In the genomic region with DNA sequence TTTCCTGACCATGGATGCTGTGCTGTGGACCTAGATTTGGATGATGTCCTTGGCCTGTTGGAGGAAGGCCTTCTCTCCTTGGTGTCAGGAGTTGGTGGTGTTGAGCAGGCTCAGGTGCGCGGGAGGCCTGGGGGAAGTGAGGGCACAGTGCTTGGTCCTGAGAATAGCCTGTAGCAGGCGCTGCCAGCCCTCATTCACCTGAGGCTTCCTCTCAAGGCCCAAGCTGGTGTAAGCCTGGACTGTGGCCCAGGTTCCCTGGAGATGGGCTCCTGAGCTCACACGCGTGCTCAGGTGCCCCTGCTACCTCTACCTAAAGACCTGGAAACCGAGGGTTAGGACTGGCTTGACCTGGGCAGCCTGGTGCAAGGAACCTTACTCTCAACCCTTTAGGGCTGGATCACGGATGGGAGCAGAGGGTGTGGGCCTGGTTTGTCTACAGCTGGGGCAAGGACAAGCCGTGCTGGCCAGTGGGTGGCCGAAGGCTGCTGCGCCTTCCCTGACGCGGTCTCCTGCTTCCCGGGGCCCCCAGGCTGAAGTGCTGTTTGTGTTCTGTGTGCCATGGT, we compare ENCODE assay signal across 14 cellular contexts. TPM values are rescaled to one million over a fixed set of nuclear protein-coding genes. Genes with fewer than 3 reads are reported as not detected.
DNase-seq lines count a peak whose midpoint lies in the region; ATAC-seq, FAIRE-seq and TF ChIP-seq lines count a peak whose summit lies in the region.
"Had no signal": no experiment of that assay in that cellular context is flagged by ENCODE, and none has a peak within 500 bp of the region (broad histone marks: within the 10 kb centered on the region; RNA-seq: fewer than 3 reads in every experiment).

No MANE protein-coding gene starts in this region.

- CTCF ChIA-PET in activated CD4-positive, alpha-beta memory T cell treated with anti-CD3 and anti-CD28 coated beads for 36 hours (lab: Charles Lee): interaction anchor here (2.5 kb wide), 1 partner anchor 49 kb away, joined by 8 read pairs; no protein-coding TSS in a partner anchor

- FAIRE-seq in small intestine (lab: Jason Lieb, UNC): no peak
- FAIRE-seq: keratinocyte had no signal

- peak overlapping the region; percentile 81 for H3K4me3 Mint-ChIP-seq in T-helper 1 cell treated with Interleukin-12 subunit alpha and Interleukin-12 subunit beta and Interleukin-4 antibody, amounts not matched to agents 30 μg/mL and 1 μg/mL, for 36 hours
- H3K4me3 Mint-ChIP-seq in activated CD4-positive, alpha-beta memory T cell treated with anti-CD3 and anti-CD28 coated beads for 36 hours: no peak overlapping the region

- H3K27me3 ChIP-seq in heart left ventricle (no peaks in the 10 kb centered on the region), small intestine (ENCODE audit: control insufficient read depth in 2 of 2, insufficient read depth in 2 of 2, low read length in 2 of 2) (no peaks in the 10 kb centered on the region)

- POLR2A ChIA-PET in activated CD4-positive, alpha-beta memory T cell treated with anti-CD3 and anti-CD28 coated beads for 36 hours (lab: Charles Lee): no interaction called here

- H3K9me3 ChIP-seq in heart left ventricle (no peaks in the 10 kb centered on the region), small intestine (ENCODE audit: control insufficient read depth, low read depth) (no peaks in the 10 kb centered on the region)

- ATAC-seq in heart left ventricle: peak; percentile 15 to 23 (median 22)

- peaks cover 6% of the 10 kb centered on the region for H3K36me3 Mint-ChIP-seq in T-helper 1 cell treated with Interleukin-12 subunit alpha and Interleukin-12 subunit beta and Interleukin-4 antibody, amounts not matched to agents 30 μg/mL and 1 μg/mL, for 36 hours (ENCODE audit: low read depth)
- no peaks in the 10 kb centered on the region for H3K36me3 Mint-ChIP-seq in activated CD4-positive, alpha-beta memory T cell treated with anti-CD3 and anti-CD28 coated beads for 36 hours

- H3K4me1 ChIP-seq in heart left ventricle: peaks cover 17 to 54% (median 28%) of the 10 kb centered on the region in 12 donors
- peaks cover 6 to 11% of the 10 kb centered on the region in 2 donors for H3K4me1 ChIP-seq in small intestine (ENCODE audit: control insufficient read depth in 2 of 2, insufficient read depth in 1 of 2, low read depth in 1 of 2, low read length in 1 of 2)
- H3K4me1 ChIP-seq: parathyroid adenoma had no signal

- no peaks in the 10 kb centered on the region for H3K27me3 Mint-ChIP-seq in T-helper 1 cell treated with Interleukin-12 subunit alpha and Interleukin-12 subunit beta and Interleukin-4 antibody, amounts not matched to agents 30 μg/mL and 1 μg/mL, for 36 hours (ENCODE audit: low read depth)
- no peaks in the 10 kb centered on the region for H3K27me3 Mint-ChIP-seq in activated CD4-positive, alpha-beta memory T cell treated with anti-CD3 and anti-CD28 coated beads for 36 hours

- no peak for TF ChIP-seq POLR2A in heart left ventricle (IDR thresholded peaks at IDR 0.05)

- no peak for TF ChIP-seq CTCF in heart left ventricle (IDR thresholded peaks at IDR 0.05)

- no peaks in the 10 kb centered on the region for H3K9me3 Mint-ChIP-seq in T-helper 1 cell treated with Interleukin-12 subunit alpha and Interleukin-12 subunit beta and Interleukin-4 antibody, amounts not matched to agents 30 μg/mL and 1 μg/mL, for 36 hours
- H3K9me3 Mint-ChIP-seq in activated CD4-positive, alpha-beta memory T cell treated with anti-CD3 and anti-CD28 coated beads for 36 hours: no peaks in the 10 kb centered on the region

- peak overlapping the region; percentile 90 for H3K27ac Mint-ChIP-seq in T-helper 1 cell treated with Interleukin-12 subunit alpha and Interleukin-12 subunit beta and Interleukin-4 antibody, amounts not matched to agents 30 μg/mL and 1 μg/mL, for 36 hours
- H3K27ac Mint-ChIP-seq in activated CD4-positive, alpha-beta memory T cell treated with anti-CD3 and anti-CD28 coated beads for 36 hours: peak overlapping the region; percentile 91

- peak overlapping the region in 10 of 12 donors; percentile 16 to 68 (median 56) for H3K27ac ChIP-seq in heart left ventricle
- peak overlapping the region; percentile 78 to 92 for H3K27ac ChIP-seq in small intestine (ENCODE audit: low read depth in 1 of 2, low read length in 1 of 2)
- H3K27ac ChIP-seq: parathyroid adenoma had no signal

- DNase-seq in T-helper 1 cell (no peak), heart left ventricle (peak in 1 of 5 donors; percentile 57), small intestine (peak; percentile 50), NCI-H146 treated with DMSO at 0.1 percent for 48 hours (lab: John Stamatoyannopoulos, UW; ENCODE audit: unreplicated experiment) (no peak), hippocampal formation (lab: John Stamatoyannopoulos, UW) (no peak)
- DNase-seq in activated CD4-positive, alpha-beta memory T cell treated with anti-CD3 and anti-CD28 coated beads for 36 hours: peak; percentile 14
- DNase-seq in NK-92 treated with Interleukin-12 subunit alpha and Interleukin-12 subunit beta, amount 100 ng/mL, for 24 hours (lab: John Stamatoyannopoulos, UW): no peak
- DNase-seq: 8988T, DMS79, KG1, NCI-H2171 treated with DMSO at 0.1 percent for 48 hours had no signal

- H3K4me3 ChIP-seq in heart left ventricle (peak overlapping the region in 1 of 12 donors; percentile 37), small intestine (ENCODE audit: low read depth in 1 of 2, low read length in 2 of 2) (no peak overlapping the region)

- H3K36me3 ChIP-seq in heart left ventricle: no peaks in the 10 kb centered on the region
- H3K36me3 ChIP-seq in small intestine (ENCODE audit: control insufficient read depth in 2 of 2, insufficient read depth in 2 of 2, low read length in 2 of 2): no peaks in the 10 kb centered on the region

- 56 to 65% (median 63%) methylated on average over 9 to 13 of the region's 13 CpGs for WGBS in heart left ventricle, 4 donors
- WGBS in small intestine, 3 donors: 32 to 54% (median 41%) methylated on average over 13 of the region's 13 CpGs

- intact Hi-C loops in activated CD4-positive, alpha-beta memory T cell treated with anti-CD3 and anti-CD28 coated beads for 36 hours (cut with micrococcal nuclease): loop anchor here (5.0 kb wide), 3 partner anchors 35 to 125 kb away; a partner anchor contains a TSS
- intact Hi-C loops in heart left ventricle (cut with DNase I): no loop called here

- peaks cover 26% of the 10 kb centered on the region for H3K4me1 Mint-ChIP-seq in T-helper 1 cell treated with Interleukin-12 subunit alpha and Interleukin-12 subunit beta and Interleukin-4 antibody, amounts not matched to agents 30 μg/mL and 1 μg/mL, for 36 hours (ENCODE audit: low read depth)
- H3K4me1 Mint-ChIP-seq in activated CD4-positive, alpha-beta memory T cell treated with anti-CD3 and anti-CD28 coated beads for 36 hours (ENCODE audit: low read depth): peaks cover 26% of the 10 kb centered on the region

RNA-seq across cellular contexts. Expression of a gene that starts 7.8 kb away (rescaled TPM):
- 10 to 100 TPM; 50.4 to 52.0 TPM for total RNA-seq in activated CD4-positive, alpha-beta memory T cell treated with anti-CD3 and anti-CD28 coated beads for 36 hours
- total RNA-seq in heart left ventricle: 100 to 1,000 TPM in 2 of 9 donors, 10 to 100 TPM in 7; 31.2 to 122 (median 72.5) TPM
- polyA plus RNA-seq in heart left ventricle (10 to 100 TPM; 22.4 to 53.2 TPM), small intestine (10 to 100 TPM; 30.5 to 64.9 (median 43.2) TPM)

Comparison
In these comparisons a context has a peak if more than half of its experiments do, and no peak if none do; other contexts are left out.
1. DNase-seq: peak in activated CD4-positive, alpha-beta memory T cell treated with anti-CD3 and anti-CD28 coated beads for 36 hours (single experiment) and small intestine (single experiment); none in T-helper 1 cell (0 of 5), NCI-H146 treated with DMSO at 0.1 percent for 48 hours (single experiment), hippocampal formation (0 of 2) and NK-92 treated with Interleukin-12 subunit alpha and Interleukin-12 subunit beta, amount 100 ng/mL, for 24 hours (single experiment).